1 cellular context compared by ENCODE assay signal in genomic region chr3:53170325-53171108, GRCh38.
TF ChIP-seq lines count a peak whose summit lies in the region.

No MANE protein-coding gene starts in this region.

TF ChIP-seq in H1, 55 proteins besides CTCF, POLR2A, EP300 and RAD21:
- TF ChIP-seq KDM4A (IDR thresholded peaks at IDR 0.05; ENCODE audit: low read depth, low read length, severe bottlenecking) (no peak), RFX5 (IDR thresholded peaks at IDR 0.05; ENCODE audit: borderline replicate concordance, low read depth, low read length) (no peak), CHD2 (IDR thresholded peaks at IDR 0.05; ENCODE audit: low read length) (no peak)
